In the genomic region with DNA sequence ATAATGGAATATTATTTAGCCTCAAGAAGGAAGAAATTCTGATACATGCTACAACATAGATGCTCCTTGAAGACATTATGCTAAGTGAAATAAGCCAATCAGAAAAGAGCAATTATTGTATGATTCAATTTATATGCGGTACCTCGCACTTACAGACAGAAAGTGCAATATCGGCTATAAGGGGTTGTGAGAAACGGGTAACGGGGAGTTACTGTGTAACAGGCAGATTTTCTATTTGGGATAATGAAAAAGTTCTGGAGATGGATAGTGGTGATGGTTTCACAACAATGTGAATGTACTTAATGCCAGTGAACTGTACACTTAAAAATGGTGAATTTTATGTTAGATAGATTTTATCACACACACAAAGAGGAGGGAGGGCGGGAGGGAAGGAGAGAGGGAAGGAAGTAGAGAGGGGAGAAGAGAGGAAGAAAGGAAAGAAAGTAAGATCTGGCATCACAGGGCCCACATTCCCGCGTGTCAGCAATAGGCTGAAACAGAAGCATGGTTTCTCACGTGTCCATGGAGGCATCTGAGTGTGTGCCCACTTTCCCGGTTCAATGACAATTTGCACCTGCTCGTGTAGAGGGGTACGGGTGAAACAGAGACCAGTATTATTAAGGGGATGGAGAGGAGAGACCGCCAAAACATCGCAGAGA, we compare ENCODE assay signal across 2 cellular contexts.
TF ChIP-seq lines count a peak whose summit lies in the region.

No MANE protein-coding gene starts in this region.

TF ChIP-seq in K562, 482 proteins besides CTCF, POLR2A, EP300 and RAD21 (continues in another document):
- TF ChIP-seq BRCA1 (IDR thresholded peaks at IDR 0.05) (no peak), BRCA1 (CRISPR knock-in tag; IDR thresholded peaks at IDR 0.05) (no peak), HDAC1 (IDR thresholded peaks at IDR 0.05) (peak in 1 of 2 experiments; percentile 5; a peak in 1 of 4 replicates), CEBPB (tag; IDR thresholded peaks at IDR 0.05) (peak; percentile 69), NBN (IDR thresholded peaks at IDR 0.05; ENCODE audit: low read depth) (0 out of 2 replicates have a peak, but pooled peaks have one; percentile 39), KAT8 (IDR thresholded peaks at IDR 0.05; ENCODE audit: low read depth) (no peak), POLR2H (tag; IDR thresholded peaks at IDR 0.05; ENCODE audit: low read depth) (no peak), NFRKB (IDR thresholded peaks at IDR 0.05; ENCODE audit: low read depth) (peak; percentile 75; the same call in 1 of the 2 replicates), ZNF23 (CRISPR knock-in tag; IDR thresholded peaks at IDR 0.05) (no peak), ZNF408 (CRISPR knock-in tag; IDR thresholded peaks at IDR 0.05; ENCODE audit: low read depth) (no peak), PHF21A (IDR thresholded peaks at IDR 0.05; ENCODE audit: borderline replicate concordance, low read depth) (0 out of 2 replicates have a peak, but pooled peaks have one; percentile 22), RBM22 (IDR thresholded peaks at IDR 0.05; ENCODE audit: low read depth, low read length, poor library complexity, severe bottlenecking) (no peak), KDM4B (IDR thresholded peaks at IDR 0.05; ENCODE audit: borderline replicate concordance in 2 of 2, low read depth in 1 of 2) (0 out of 4 replicates have a peak, but pooled peaks of 1 of the 2 experiments have one; percentile 15), RBFOX2 (IDR thresholded peaks at IDR 0.05; ENCODE audit: low read depth, low read length) (no peak), MYC (IDR thresholded peaks at IDR 0.05; ENCODE audit: low read depth, low read length) (0 out of 2 replicates have a peak, but pooled peaks have one; percentile 24), MYC (CRISPR knock-in tag; IDR thresholded peaks at IDR 0.05; ENCODE audit: borderline replicate concordance, low read depth) (no peak), TEAD4 (IDR thresholded peaks at IDR 0.05; ENCODE audit: low read length) (0 out of 2 replicates have a peak, but pooled peaks have one; percentile 9), TEAD4 (CRISPR knock-in tag; IDR thresholded peaks at IDR 0.05; ENCODE audit: borderline replicate concordance) (no peak), ZNF696 (CRISPR knock-in tag; conservative IDR thresholded peaks at IDR 0.05) (no peak)
- TF ChIP-seq, protein P1, sequence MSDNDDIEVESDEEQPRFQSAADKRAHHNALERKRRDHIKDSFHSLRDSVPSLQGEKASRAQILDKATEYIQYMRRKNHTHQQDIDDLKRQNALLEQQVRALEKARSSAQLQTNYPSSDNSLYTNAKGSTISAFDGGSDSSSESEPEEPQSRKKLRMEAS (CRISPR knock-in tag; IDR thresholded peaks at IDR 0.05), result peak; percentile 79
- TF ChIP-seq, protein P2, sequence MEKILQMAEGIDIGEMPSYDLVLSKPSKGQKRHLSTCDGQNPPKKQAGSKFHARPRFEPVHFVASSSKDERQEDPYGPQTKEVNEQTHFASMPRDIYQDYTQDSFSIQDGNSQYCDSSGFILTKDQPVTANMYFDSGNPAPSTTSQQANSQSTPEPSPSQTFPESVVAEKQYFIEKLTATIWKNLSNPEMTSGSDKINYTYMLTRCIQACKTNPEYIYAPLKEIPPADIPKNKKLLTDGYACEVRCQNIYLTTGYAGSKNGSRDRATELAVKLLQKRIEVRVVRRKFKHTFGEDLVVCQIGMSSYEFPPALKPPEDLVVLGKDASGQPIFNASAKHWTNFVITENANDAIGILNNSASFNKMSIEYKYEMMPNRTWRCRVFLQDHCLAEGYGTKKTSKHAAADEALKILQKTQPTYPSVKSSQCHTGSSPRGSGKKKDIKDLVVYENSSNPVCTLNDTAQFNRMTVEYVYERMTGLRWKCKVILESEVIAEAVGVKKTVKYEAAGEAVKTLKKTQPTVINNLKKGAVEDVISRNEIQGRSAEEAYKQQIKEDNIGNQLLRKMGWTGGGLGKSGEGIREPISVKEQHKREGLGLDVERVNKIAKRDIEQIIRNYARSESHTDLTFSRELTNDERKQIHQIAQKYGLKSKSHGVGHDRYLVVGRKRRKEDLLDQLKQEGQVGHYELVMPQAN (IDR thresholded peaks at IDR 0.05; ENCODE audit: borderline replicate concordance), result peak; percentile 64; the same call in 1 of the 2 replicates
- TF ChIP-seq, protein P3, sequence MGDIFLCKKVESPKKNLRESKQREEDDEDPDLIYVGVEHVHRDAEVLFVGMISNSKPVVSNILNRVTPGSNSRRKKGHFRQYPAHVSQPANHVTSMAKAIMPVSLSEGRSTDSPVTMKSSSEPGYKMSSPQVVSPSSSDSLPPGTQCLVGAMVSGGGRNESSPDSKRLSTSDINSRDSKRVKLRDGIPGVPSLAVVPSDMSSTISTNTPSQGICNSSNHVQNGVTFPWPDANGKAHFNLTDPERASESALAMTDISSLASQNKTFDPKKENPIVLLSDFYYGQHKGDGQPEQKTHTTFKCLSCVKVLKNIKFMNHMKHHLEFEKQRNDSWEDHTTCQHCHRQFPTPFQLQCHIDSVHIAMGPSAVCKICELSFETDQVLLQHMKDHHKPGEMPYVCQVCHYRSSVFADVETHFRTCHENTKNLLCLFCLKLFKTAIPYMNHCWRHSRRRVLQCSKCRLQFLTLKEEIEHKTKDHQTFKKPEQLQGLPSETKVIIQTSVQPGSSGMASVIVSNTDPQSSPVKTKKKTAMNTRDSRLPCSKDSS (IDR thresholded peaks at IDR 0.05; ENCODE audit: low read depth, partially characterized antibody), result peak; percentile 60
- TF ChIP-seq, protein P4, sequence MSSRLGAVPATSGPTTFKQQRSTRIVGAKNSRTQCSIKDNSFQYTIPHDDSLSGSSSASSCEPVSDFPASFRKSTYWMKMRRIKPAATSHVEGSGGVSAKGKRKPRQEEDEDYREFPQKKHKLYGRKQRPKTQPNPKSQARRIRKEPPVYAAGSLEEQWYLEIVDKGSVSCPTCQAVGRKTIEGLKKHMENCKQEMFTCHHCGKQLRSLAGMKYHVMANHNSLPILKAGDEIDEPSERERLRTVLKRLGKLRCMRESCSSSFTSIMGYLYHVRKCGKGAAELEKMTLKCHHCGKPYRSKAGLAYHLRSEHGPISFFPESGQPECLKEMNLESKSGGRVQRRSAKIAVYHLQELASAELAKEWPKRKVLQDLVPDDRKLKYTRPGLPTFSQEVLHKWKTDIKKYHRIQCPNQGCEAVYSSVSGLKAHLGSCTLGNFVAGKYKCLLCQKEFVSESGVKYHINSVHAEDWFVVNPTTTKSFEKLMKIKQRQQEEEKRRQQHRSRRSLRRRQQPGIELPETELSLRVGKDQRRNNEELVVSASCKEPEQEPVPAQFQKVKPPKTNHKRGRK (tag; IDR thresholded peaks at IDR 0.05), result 0 out of 2 replicates have a peak, but pooled peaks have one; percentile 15
- TF ChIP-seq, protein P5, sequence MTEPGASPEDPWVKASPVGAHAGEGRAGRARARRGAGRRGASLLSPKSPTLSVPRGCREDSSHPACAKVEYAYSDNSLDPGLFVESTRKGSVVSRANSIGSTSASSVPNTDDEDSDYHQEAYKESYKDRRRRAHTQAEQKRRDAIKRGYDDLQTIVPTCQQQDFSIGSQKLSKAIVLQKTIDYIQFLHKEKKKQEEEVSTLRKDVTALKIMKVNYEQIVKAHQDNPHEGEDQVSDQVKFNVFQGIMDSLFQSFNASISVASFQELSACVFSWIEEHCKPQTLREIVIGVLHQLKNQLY (CRISPR knock-in tag; conservative IDR thresholded peaks at IDR 0.05), result 0 out of 4 replicates have a peak, but pooled peaks of 1 of the 2 experiments have one; percentile 52

TF ChIP-seq in HepG2, 621 proteins besides CTCF, POLR2A, EP300 and RAD21:
- TF ChIP-seq, protein P6, sequence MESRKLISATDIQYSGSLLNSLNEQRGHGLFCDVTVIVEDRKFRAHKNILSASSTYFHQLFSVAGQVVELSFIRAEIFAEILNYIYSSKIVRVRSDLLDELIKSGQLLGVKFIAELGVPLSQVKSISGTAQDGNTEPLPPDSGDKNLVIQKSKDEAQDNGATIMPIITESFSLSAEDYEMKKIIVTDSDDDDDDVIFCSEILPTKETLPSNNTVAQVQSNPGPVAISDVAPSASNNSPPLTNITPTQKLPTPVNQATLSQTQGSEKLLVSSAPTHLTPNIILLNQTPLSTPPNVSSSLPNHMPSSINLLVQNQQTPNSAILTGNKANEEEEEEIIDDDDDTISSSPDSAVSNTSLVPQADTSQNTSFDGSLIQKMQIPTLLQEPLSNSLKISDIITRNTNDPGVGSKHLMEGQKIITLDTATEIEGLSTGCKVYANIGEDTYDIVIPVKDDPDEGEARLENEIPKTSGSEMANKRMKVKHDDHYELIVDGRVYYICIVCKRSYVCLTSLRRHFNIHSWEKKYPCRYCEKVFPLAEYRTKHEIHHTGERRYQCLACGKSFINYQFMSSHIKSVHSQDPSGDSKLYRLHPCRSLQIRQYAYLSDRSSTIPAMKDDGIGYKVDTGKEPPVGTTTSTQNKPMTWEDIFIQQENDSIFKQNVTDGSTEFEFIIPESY (CRISPR knock-in tag; IDR thresholded peaks at IDR 0.05), result no peak
- TF ChIP-seq ZNF317 (CRISPR knock-in tag; IDR thresholded peaks at IDR 0.05), result peak; percentile 98
